10 cellular contexts compared by ENCODE assay signal in the genomic region with DNA sequence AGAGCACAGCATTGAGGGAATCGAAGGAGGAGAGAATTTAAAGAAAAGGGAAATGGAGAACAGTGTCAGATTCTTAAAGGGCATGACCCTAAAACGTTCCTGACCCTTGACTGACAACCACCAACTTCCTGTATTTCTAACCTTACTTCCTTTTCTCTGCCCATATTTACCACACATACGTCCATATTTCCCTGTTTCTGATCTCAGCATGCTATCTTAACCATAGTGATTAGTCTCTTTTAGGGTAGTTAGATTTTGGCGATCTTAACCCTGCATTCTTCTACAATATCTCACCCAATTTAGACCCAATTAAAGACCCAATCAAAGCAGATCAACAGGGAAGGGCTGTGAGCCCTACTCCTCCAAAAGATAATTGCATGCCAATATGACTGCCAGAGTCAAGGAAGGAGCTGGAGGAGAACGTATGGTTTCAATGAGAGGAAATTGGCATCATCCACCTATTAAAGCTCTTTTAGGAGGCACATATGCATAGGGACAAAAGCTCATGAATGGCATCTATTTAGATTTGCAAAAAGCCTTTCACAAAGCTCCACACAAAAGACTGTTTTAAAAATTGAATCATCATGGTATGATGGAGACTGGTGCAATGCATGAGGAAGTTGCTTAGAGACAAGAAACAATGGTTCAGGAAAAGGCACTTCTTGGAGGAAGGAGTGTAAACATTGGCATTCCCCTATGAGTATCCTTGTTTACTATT. TPM values are rescaled to one million over a fixed set of nuclear protein-coding genes. Genes with fewer than 3 reads are reported as not detected.
A peak's percentile ranks its signal among the peaks of the same experiment; 100 is the strongest.
DNase-seq lines count a peak whose midpoint lies in the region; FAIRE-seq lines count a peak whose summit lies in the region.
"Had no signal": no experiment of that assay in that cellular context is flagged by ENCODE, and none has a peak within 500 bp of the region (broad histone marks: within the 10 kb centered on the region; RNA-seq: fewer than 3 reads in every experiment).

No MANE protein-coding gene starts in this region.

- in situ Hi-C loops in Caki2 (cut with HindIII; ENCODE audit: low pct_unique_long_range_greater_than_20kb, low sequenced_read_pairs), result no loop called here
- in situ Hi-C loops in KBM-7 (cut with MboI; ENCODE audit: low pct_unique_long_range_greater_than_20kb, low sequenced_read_pairs), result no loop called here

- intact Hi-C loops in activated T-helper 2 cell treated with anti-CD3 and anti-CD28 coated beads, Interferon-gamma antibody, Interleukin-2, Interleukin-4, amounts not matched to agents 10 μg/mL and 5 μg/mL and 100 μg/mL, durations not matched to agents 14 hours and 24 hours and 36 hours (cut with micrococcal nuclease), result no loop called here

- no peak overlapping the region for H3K4me3 Mint-ChIP-seq in activated T-helper 2 cell treated with anti-CD3 and anti-CD28 coated beads, Interferon-gamma antibody, Interleukin-2, Interleukin-4, amounts not matched to agents 10 μg/mL and 5 μg/mL and 100 μg/mL, durations not matched to agents 14 hours and 24 hours and 36 hours (ENCODE audit: low read depth)
- H3K4me3 Mint-ChIP-seq: activated naive CD8-positive, alpha-beta T cell had no signal

- peaks cover 8% of the 10 kb centered on the region for H3K9me3 Mint-ChIP-seq in activated T-helper 2 cell treated with anti-CD3 and anti-CD28 coated beads, Interferon-gamma antibody, Interleukin-2, Interleukin-4, amounts not matched to agents 10 μg/mL and 5 μg/mL and 100 μg/mL, durations not matched to agents 14 hours and 24 hours and 36 hours

- H3K27ac Mint-ChIP-seq in activated T-helper 2 cell treated with anti-CD3 and anti-CD28 coated beads, Interferon-gamma antibody, Interleukin-2, Interleukin-4, amounts not matched to agents 10 μg/mL and 5 μg/mL and 100 μg/mL, durations not matched to agents 14 hours and 24 hours and 36 hours, result no peak overlapping the region
- H3K27ac Mint-ChIP-seq: activated naive CD8-positive, alpha-beta T cell had no signal

- H3K36me3 Mint-ChIP-seq in activated T-helper 2 cell treated with anti-CD3 and anti-CD28 coated beads, Interferon-gamma antibody, Interleukin-2, Interleukin-4, amounts not matched to agents 10 μg/mL and 5 μg/mL and 100 μg/mL, durations not matched to agents 14 hours and 24 hours and 36 hours (ENCODE audit: low read depth), result no peaks in the 10 kb centered on the region

- DNase-seq in Caki2 (ENCODE audit: low read depth) (peak; percentile 18), KBM-7 (peak; percentile 97), astrocyte of the hippocampus (ENCODE audit: low read depth, low spot score) (peak; percentile 70), medulla oblongata (ENCODE audit: extremely low spot score) (peak; percentile 71), urothelium cell line (ENCODE audit: low spot score) (no peak), NCI-H524 treated with DMSO at 0.1 percent for 48 hours (lab: John Stamatoyannopoulos, UW) (no peak), NCI-H748 treated with DMSO at 0.1 percent for 48 hours (lab: John Stamatoyannopoulos, UW) (no peak)
- DNase-seq in activated T-helper 2 cell treated with anti-CD3 and anti-CD28 coated beads, Interferon-gamma antibody, Interleukin-2, Interleukin-4, amounts not matched to agents 10 μg/mL and 5 μg/mL and 100 μg/mL, durations not matched to agents 14 hours and 24 hours and 36 hours (ENCODE audit: low spot score), result no peak
- DNase-seq: NCI-H2081 treated with DMSO at 0.1 percent for 48 hours had no signal

- H3K27me3 Mint-ChIP-seq in activated T-helper 2 cell treated with anti-CD3 and anti-CD28 coated beads, Interferon-gamma antibody, Interleukin-2, Interleukin-4, amounts not matched to agents 10 μg/mL and 5 μg/mL and 100 μg/mL, durations not matched to agents 14 hours and 24 hours and 36 hours (ENCODE audit: low read depth), result no peaks in the 10 kb centered on the region
- H3K27me3 Mint-ChIP-seq: activated naive CD8-positive, alpha-beta T cell had no signal

- H3K4me1 Mint-ChIP-seq in activated T-helper 2 cell treated with anti-CD3 and anti-CD28 coated beads, Interferon-gamma antibody, Interleukin-2, Interleukin-4, amounts not matched to agents 10 μg/mL and 5 μg/mL and 100 μg/mL, durations not matched to agents 14 hours and 24 hours and 36 hours (ENCODE audit: low read depth), result peaks cover 26% of the 10 kb centered on the region

- no peak for FAIRE-seq in urothelium cell line (lab: Jason Lieb, UNC)

RNA-seq across cellular contexts. Expression of a gene that starts 49.0 kb away (rescaled TPM):
- total RNA-seq in Caki2 (2014; rRNA removed; shearing (Covaris generic); ENCODE audit: low replicate concordance), result 28.0 and 40.7 TPM in 2 replicates
- total RNA-seq in activated T-helper 2 cell treated with anti-CD3 and anti-CD28 coated beads, Interferon-gamma antibody, Interleukin-2, Interleukin-4, amounts not matched to agents 10 μg/mL and 5 μg/mL and 100 μg/mL, durations not matched to agents 14 hours and 24 hours and 36 hours, result 2.7 and 3.5 TPM in 2 replicates

Comparison
In these comparisons a context has a peak if more than half of its experiments do, and no peak if none do; other contexts are left out.
1. DNase-seq: peak in Caki2 (single experiment), KBM-7 (single experiment), astrocyte of the hippocampus (single experiment) and medulla oblongata (single experiment); none in urothelium cell line (single experiment), NCI-H524 treated with DMSO at 0.1 percent for 48 hours (single experiment), activated T-helper 2 cell treated with anti-CD3 and anti-CD28 coated beads, Interferon-gamma antibody, Interleukin-2, Interleukin-4, amounts not matched to agents 10 μg/mL and 5 μg/mL and 100 μg/mL, durations not matched to agents 14 hours and 24 hours and 36 hours (single experiment) and NCI-H748 treated with DMSO at 0.1 percent for 48 hours (single experiment).